In the genomic region with DNA sequence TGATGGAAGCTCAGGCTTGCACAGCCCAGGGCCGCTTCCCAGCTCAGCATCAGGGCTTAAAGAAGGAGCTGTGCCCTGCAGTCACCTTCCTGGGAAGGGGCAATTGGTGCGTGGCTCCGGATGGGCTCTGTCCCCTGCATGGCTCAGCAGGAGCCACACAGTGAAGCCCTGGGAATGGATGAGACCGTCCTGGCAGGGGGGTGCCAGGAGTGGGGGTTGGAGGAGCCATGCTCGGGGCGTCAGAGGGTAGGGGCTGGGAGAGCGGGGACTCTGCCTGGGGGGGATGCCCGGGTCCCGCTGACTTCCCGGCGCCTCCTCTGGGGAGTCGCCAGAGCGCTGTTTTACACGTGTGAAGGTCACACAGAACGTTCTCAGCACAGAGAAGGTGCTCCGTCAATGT, we compare ENCODE assay signal across 22 cellular contexts.
DNase-seq lines count a peak whose midpoint lies in the region; ATAC-seq and TF ChIP-seq lines count a peak whose summit lies in the region.
"Had no signal": no experiment of that assay in that cellular context is flagged by ENCODE, and none has a peak within 500 bp of the region (broad histone marks: within the 10 kb centered on the region; RNA-seq: fewer than 3 reads in every experiment).

No MANE protein-coding gene starts in this region.

- H3K9me2 ChIP-seq in OCI-LY1 (ENCODE audit: low read depth, low read length) (no peaks in the 10 kb centered on the region), GM23248 (ENCODE audit: insufficient read depth) (no peaks in the 10 kb centered on the region)

- intact Hi-C loops in Right ventricle myocardium superior (cut with DNase I) (no loop called here), left cardiac atrium (cut with DNase I) (no loop called here), spleen (cut with DNase I; ENCODE audit: low total_unique reads) (no loop called here)

- no peak for TF ChIP-seq EP300 in suprapubic skin (IDR thresholded peaks at IDR 0.05)

- WGBS in spleen, 5 donors = 86 to 92% (median 89%) methylated on average over 15 to 16 of the region's 16 CpGs
- 93% methylated on average over 16 of the region's 16 CpGs for WGBS in suprapubic skin
- 87 to 92% methylated on average over 14 to 16 of the region's 16 CpGs for WGBS in GM23248 (ENCODE audit: low coverage in 1 of 2, low lambda C conversion rate in 2 of 2, missing lambda C conversion rate in 2 of 2), 2 experiments

- H3K9ac ChIP-seq in OCI-LY1 (ENCODE audit: low read length) (no peak overlapping the region), GM23248 (no peak overlapping the region)
- H3K9ac ChIP-seq: BLaER1 treated with 17β-estradiol and CSF1 and Interleukin-3, amounts not matched to agents 10 nM and 100 nM had no signal

- peak overlapping the region; percentile 32; the same call in 1 of the 2 replicates for H3K4me2 ChIP-seq in OCI-LY1 (ENCODE audit: low read length)
- no peak overlapping the region for H3K4me2 ChIP-seq in GM23248 (ENCODE audit: unreplicated experiment)

- TF ChIP-seq CTCF in OCI-LY1 (IDR thresholded peaks at IDR 0.05; ENCODE audit: low read length) (no peak), choroid plexus epithelial cell (conservative IDR thresholded peaks at IDR 0.05; ENCODE audit: low read depth, low read length) (no peak), spleen (IDR thresholded peaks at IDR 0.05 in 8 of 11, conservative IDR thresholded peaks at IDR 0.05 in 3 of 11) (no peak), suprapubic skin (IDR thresholded peaks at IDR 0.05) (no peak)

- H3K4me3 ChIP-seq in OCI-LY1 (ENCODE audit: low read depth, low read length, poor library complexity, severe bottlenecking) = peak overlapping the region; percentile 58
- peak overlapping the region; percentile 18 for H3K4me3 ChIP-seq in choroid plexus epithelial cell (ENCODE audit: low read depth, low read length)
- H3K4me3 ChIP-seq in spleen = no peak overlapping the region
- H3K4me3 ChIP-seq in suprapubic skin = no peak overlapping the region
- no peak overlapping the region for H3K4me3 ChIP-seq in GM23248
- H3K4me3 ChIP-seq: BLaER1 treated with 17β-estradiol and CSF1 and Interleukin-3, amounts not matched to agents 10 nM and 100 nM; MG63; Peyer's patch; SJSA1 had no signal

- TF ChIP-seq POLR2A in spleen (IDR thresholded peaks at IDR 0.05) (no peak), suprapubic skin (IDR thresholded peaks at IDR 0.05) (no peak)

- H3K27me3 ChIP-seq in OCI-LY1 (ENCODE audit: insufficient read depth, low read length) (no peaks in the 10 kb centered on the region), spleen (replicated peaks in 1 of 7) (no peaks in the 10 kb centered on the region), suprapubic skin (no peaks in the 10 kb centered on the region), GM23248 (replicated peaks; ENCODE audit: insufficient read depth) (no peaks in the 10 kb centered on the region)
- H3K27me3 ChIP-seq: MG63, Peyer's patch, SJSA1 had no signal

- peak; percentile 26 for DNase-seq in Right ventricle myocardium superior
- no peak for DNase-seq in left cardiac atrium
- no peak for DNase-seq in choroid plexus epithelial cell (ENCODE audit: low read depth)
- peak; percentile 65 for DNase-seq in spleen
- no peak for DNase-seq in dermis blood vessel endothelial cell
- DNase-seq in suprapubic skin (ENCODE audit: low spot score in 2 of 2) = no peak
- no peak for DNase-seq in GM23248
- DNase-seq: AML-193; CD4-positive, alpha-beta memory T cell; COR-L47; H9; HFFc6; KBM-7; MG63; NCI-H2029; NCI-H446 treated with DMSO at 0.1 percent for 48 hours; NCI-H526; NCI-H82; Peyer's patch had no signal

- H4K20me1 ChIP-seq in OCI-LY1 (ENCODE audit: insufficient read depth, low read length) (no peaks in the 10 kb centered on the region), GM23248 (ENCODE audit: insufficient read depth) (no peaks in the 10 kb centered on the region)

- H3K4me1 ChIP-seq in OCI-LY1 (ENCODE audit: insufficient read depth, low read length, severe bottlenecking) (peaks cover 7% of the 10 kb centered on the region), spleen (peaks cover 0 to 39% (median 25%) of the 10 kb centered on the region in 6 donors), suprapubic skin (peaks cover 14% of the 10 kb centered on the region), GM23248 (ENCODE audit: insufficient read depth) (no peaks in the 10 kb centered on the region)

- H3K9me3 ChIP-seq in OCI-LY1 (ENCODE audit: low read length) (no peaks in the 10 kb centered on the region), spleen (no peaks in the 10 kb centered on the region), suprapubic skin (no peaks in the 10 kb centered on the region), GM23248 (ENCODE audit: low read depth) (no peaks in the 10 kb centered on the region)
- H3K9me3 ChIP-seq: BLaER1 treated with 17β-estradiol and CSF1 and Interleukin-3, amounts not matched to agents 10 nM and 100 nM; MG63; Peyer's patch; SJSA1 had no signal

- H3F3A ChIP-seq in OCI-LY1 (ENCODE audit: insufficient read depth, low read length) = no peaks in the 10 kb centered on the region
- H3F3A ChIP-seq in GM23248 (ENCODE audit: insufficient read depth) = peaks cover 37% of the 10 kb centered on the region

- no peak for ATAC-seq in Right ventricle myocardium superior (ENCODE audit: poor library complexity)
- ATAC-seq in left cardiac atrium = no peak

- H3K36me3 ChIP-seq in OCI-LY1 (ENCODE audit: insufficient read depth, low read length) (no peaks in the 10 kb centered on the region), spleen (peaks cover 0 to 5% (median 0%) of the 10 kb centered on the region in 6 donors), suprapubic skin (peaks cover 5% of the 10 kb centered on the region), GM23248 (ENCODE audit: low read depth) (peaks cover 36% of the 10 kb centered on the region)
- H3K36me3 ChIP-seq: BLaER1 treated with 17β-estradiol and CSF1 and Interleukin-3, amounts not matched to agents 10 nM and 100 nM; MG63 had no signal

- no peak overlapping the region for H2AFZ ChIP-seq in OCI-LY1 (ENCODE audit: low read length)
- H2AFZ ChIP-seq in GM23248 = no peak overlapping the region

- in situ Hi-C loops in GM23248 (cut with MboI) = no loop called here

- H3K27ac ChIP-seq in OCI-LY1 (ENCODE audit: low read depth, low read length, poor library complexity, severe bottlenecking) (no peak overlapping the region), spleen (no peak overlapping the region), suprapubic skin (no peak overlapping the region), GM23248 (no peak overlapping the region)
- H3K27ac ChIP-seq: BLaER1 treated with 17β-estradiol and CSF1 and Interleukin-3, amounts not matched to agents 10 nM and 100 nM; Peyer's patch; SJSA1 had no signal

- H3K79me2 ChIP-seq in OCI-LY1 (ENCODE audit: insufficient read depth, low read length) = no peaks in the 10 kb centered on the region
- peaks cover 10% of the 10 kb centered on the region; the same call in 1 of the 2 replicates for H3K79me2 ChIP-seq in GM23248 (ENCODE audit: insufficient read depth)

Comparison
In these comparisons a context has a peak if more than half of its experiments do, and no peak if none do; other contexts are left out.
1. DNase-seq: peak in Right ventricle myocardium superior (single experiment) and spleen (single experiment); none in left cardiac atrium (single experiment), choroid plexus epithelial cell (single experiment), dermis blood vessel endothelial cell (single experiment), suprapubic skin (0 of 2) and GM23248 (single experiment).
2. H3K4me3 ChIP-seq: peak in OCI-LY1 (single experiment) and choroid plexus epithelial cell (single experiment); none in spleen (0 of 8), suprapubic skin (single experiment) and GM23248 (single experiment).